Comparison of ENCODE assay signal across 23 cellular contexts in the genomic region with DNA sequence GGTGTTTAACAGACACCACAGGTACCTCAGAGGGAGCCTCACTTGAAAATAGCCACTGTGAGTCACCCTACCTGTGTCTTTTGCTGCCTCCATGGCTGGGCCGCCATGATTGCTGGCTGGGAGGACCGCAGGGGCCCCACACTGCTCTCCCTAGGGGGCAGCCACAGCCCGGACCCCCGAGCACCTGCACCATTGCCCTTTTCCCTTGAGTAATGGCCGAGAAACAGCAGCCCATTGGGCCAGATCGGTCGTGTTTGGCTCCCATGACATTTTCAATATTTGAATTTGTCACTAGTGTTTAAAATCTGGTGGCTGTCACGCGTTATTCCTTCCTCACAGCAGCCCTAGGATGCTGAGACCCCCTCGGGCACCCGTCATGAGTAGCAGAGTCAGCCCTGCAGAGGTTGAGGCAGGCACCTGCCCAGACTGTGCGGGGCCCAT. TPM values are rescaled to one million over a fixed set of nuclear protein-coding genes. Genes with fewer than 3 reads are reported as not detected.
DNase-seq lines count a peak whose midpoint lies in the region; ATAC-seq and TF ChIP-seq lines count a peak whose summit lies in the region.
"Had no signal": no experiment of that assay in that cellular context is flagged by ENCODE, and none has a peak within 500 bp of the region (broad histone marks: within the 10 kb centered on the region; RNA-seq: fewer than 3 reads in every experiment).

No MANE protein-coding gene starts in this region.

- intact Hi-C loops in left ventricle myocardium superior (cut with micrococcal nuclease) (no loop called here), Right ventricle myocardium superior (cut with DNase I) (no loop called here), spleen (cut with DNase I; ENCODE audit: low total_unique reads) (no loop called here), thyroid gland (cut with DNase I) (no loop called here)

- TF ChIP-seq CTCF in spleen (IDR thresholded peaks at IDR 0.05 in 8 of 11, conservative IDR thresholded peaks at IDR 0.05 in 3 of 11) (no peak), thyroid gland (IDR thresholded peaks at IDR 0.05) (no peak), RWPE1 (conservative IDR thresholded peaks at IDR 0.05; ENCODE audit: low read depth) (no peak)

- 85 to 92% (median 89%) methylated on average over 11 to 12 of the region's 12 CpGs for WGBS in spleen, 5 donors
- 83 to 84% methylated on average over 11 to 12 of the region's 12 CpGs for WGBS in thyroid gland, 2 donors

- H3K9me3 Mint-ChIP-seq in activated CD8-positive, alpha-beta memory T cell treated with anti-CD3 and anti-CD28 coated beads, Interleukin-2, amount 10 ng/mL, durations not matched to agents 7 days and 5 days (ENCODE audit: low read depth) = no peaks in the 10 kb centered on the region

- peaks cover 7 to 35% (median 16%) of the 10 kb centered on the region in 6 donors for H3K4me1 ChIP-seq in spleen
- peaks cover 0 to 8% of the 10 kb centered on the region in 2 donors for H3K4me1 ChIP-seq in thyroid gland
- H3K4me1 ChIP-seq: SJSA1 had no signal

- H3K9me3 ChIP-seq in spleen (no peaks in the 10 kb centered on the region), thyroid gland (no peaks in the 10 kb centered on the region)
- H3K9me3 ChIP-seq: SJSA1 had no signal

- H3K27ac Mint-ChIP-seq in activated CD8-positive, alpha-beta memory T cell treated with anti-CD3 and anti-CD28 coated beads, Interleukin-2, amount 10 ng/mL, durations not matched to agents 7 days and 5 days = no peak overlapping the region

- H3K27ac ChIP-seq in spleen = no peak overlapping the region
- H3K27ac ChIP-seq in thyroid gland = no peak overlapping the region
- H3K27ac ChIP-seq in RWPE1 = no peak overlapping the region
- H3K27ac ChIP-seq: HL-60, SJSA1 had no signal

- H3K27me3 Mint-ChIP-seq in activated CD8-positive, alpha-beta memory T cell treated with anti-CD3 and anti-CD28 coated beads, Interleukin-2, amount 10 ng/mL, durations not matched to agents 7 days and 5 days = no peaks in the 10 kb centered on the region

- H3K36me3 ChIP-seq in spleen (peaks cover 0 to 84% (median 40%) of the 10 kb centered on the region in 6 donors), thyroid gland (no peaks in the 10 kb centered on the region)
- H3K36me3 ChIP-seq: SJSA1 had no signal

- TF ChIP-seq POLR2A in spleen (IDR thresholded peaks at IDR 0.05) (no peak), thyroid gland (IDR thresholded peaks at IDR 0.05) (no peak)

- ATAC-seq in left ventricle myocardium superior = no peak
- ATAC-seq in Right ventricle myocardium superior (ENCODE audit: poor library complexity) = no peak
- no peak for ATAC-seq in activated CD8-positive, alpha-beta memory T cell treated with anti-CD3 and anti-CD28 coated beads, Interleukin-2, amount 10 ng/mL, durations not matched to agents 7 days and 5 days
- ATAC-seq in left lobe of liver = no peak

- H3K4me3 Mint-ChIP-seq in activated CD8-positive, alpha-beta memory T cell treated with anti-CD3 and anti-CD28 coated beads, Interleukin-2, amount 10 ng/mL, durations not matched to agents 7 days and 5 days = no peak overlapping the region

- peaks cover 19% of the 10 kb centered on the region for H3K4me1 Mint-ChIP-seq in activated CD8-positive, alpha-beta memory T cell treated with anti-CD3 and anti-CD28 coated beads, Interleukin-2, amount 10 ng/mL, durations not matched to agents 7 days and 5 days

- DNase-seq in left ventricle myocardium superior (peak; percentile 21), Right ventricle myocardium superior (no peak), left lobe of liver (ENCODE audit: low spot score) (peak; percentile 26), spleen (peak; percentile 65), HT-29 (ENCODE audit: low spot score) (no peak), thyroid gland (no peak), RWPE1 (ENCODE audit: low spot score) (no peak)
- DNase-seq in activated CD8-positive, alpha-beta memory T cell treated with anti-CD3 and anti-CD28 coated beads, Interleukin-2, amount 10 ng/mL, durations not matched to agents 7 days and 5 days = peak; percentile 21
- DNase-seq: DMS53; GDM1; KG1; NCI-H1105; NCI-H146; NCI-H2029; NCI-H226; NCI-H510A treated with DMSO at 0.1 percent for 48 hours; NCI-H774; NK-92 treated with Interleukin-12 subunit alpha and Interleukin-12 subunit beta, amount 100 ng/mL, for 24 hours had no signal

- H3K4me3 ChIP-seq in spleen (no peak overlapping the region), thyroid gland (replicated peaks in 1 of 3) (no peak overlapping the region)
- H3K4me3 ChIP-seq: SJSA1 had no signal

- CTCF ChIA-PET in activated CD8-positive, alpha-beta memory T cell treated with anti-CD3 and anti-CD28 coated beads, Interleukin-2, amount 10 ng/mL, durations not matched to agents 7 days and 5 days (lab: Charles Lee) = interaction anchor here (1.1 to 16.0 kb wide), 2 partner anchors 14 to 567 kb away, joined by 3 to 176 read pairs; no protein-coding TSS in a partner anchor
- CTCF ChIA-PET in RWPE1 (lab: Yijun Ruan, JAX) = interaction anchor here (1.8 kb wide), 1 partner anchor 9 kb away, joined by 8 read pairs; no protein-coding TSS in a partner anchor

- no peaks in the 10 kb centered on the region for H3K27me3 ChIP-seq in spleen (replicated peaks in 1 of 7)
- H3K27me3 ChIP-seq in thyroid gland = no peaks in the 10 kb centered on the region

- peaks cover 56% of the 10 kb centered on the region for H3K36me3 Mint-ChIP-seq in activated CD8-positive, alpha-beta memory T cell treated with anti-CD3 and anti-CD28 coated beads, Interleukin-2, amount 10 ng/mL, durations not matched to agents 7 days and 5 days

- POLR2A ChIA-PET in RWPE1 (lab: Yijun Ruan, JAX; ENCODE audit: low non-redundant PET) = no interaction called here

RNA-seq across cellular contexts. Expression of gene ZBP1, which starts 6.7 kb away (rescaled TPM):
- 0.15 TPM for total RNA-seq in left ventricle myocardium superior
- not detected for total RNA-seq in Right ventricle myocardium superior
- total RNA-seq in activated CD8-positive, alpha-beta memory T cell treated with anti-CD3 and anti-CD28 coated beads, Interleukin-2, amount 10 ng/mL, durations not matched to agents 7 days and 5 days = 10 to 100 TPM; 22.9 to 56.8 TPM
- total RNA-seq in left lobe of liver = 0.08 TPM
- total RNA-seq in spleen = 10 to 100 TPM; 11.7 to 28.4 (median 20.9) TPM
- 10 to 100 TPM in 1 of 3 donors, 1 to 10 TPM in 2; 8.6 to 11.2 (median 9.8) TPM for polyA plus RNA-seq in spleen
- 0.70 and 2.0 TPM in 2 replicates for total RNA-seq in HT-29 (2014; rRNA removed; shearing (Covaris generic))
- 1 to 10 TPM in 1 of 4 donors, under 1 TPM in 2, not detected in 1; 0.33 to 1.5 (median 0.34) TPM for total RNA-seq in thyroid gland
- total RNA-seq: A172, HT1080, SJSA1 had no signal
- polyA plus RNA-seq: AG04450 had no signal

RNA-seq across cellular contexts. Expression of gene PCK1, which starts 52.6 kb away (rescaled TPM):
- total RNA-seq in left ventricle myocardium superior (0.62 TPM), Right ventricle myocardium superior (2.3 TPM), left lobe of liver (1,004 TPM), spleen (under 1 TPM in 4 of 7 donors, not detected in 3; 0.17 to 0.67 (median 0.41) TPM), thyroid gland (1 to 10 TPM in 3 of 4 donors, under 1 TPM in 1; 0.56 to 3.4 (median 2.2) TPM)
- total RNA-seq in activated CD8-positive, alpha-beta memory T cell treated with anti-CD3 and anti-CD28 coated beads, Interleukin-2, amount 10 ng/mL, durations not matched to agents 7 days and 5 days = not detected
- under 1 TPM; 0.04 to 0.13 (median 0.05) TPM for polyA plus RNA-seq in spleen
- total RNA-seq in HT-29 (2014; rRNA removed; shearing (Covaris generic)) = 0.94 and 1.9 TPM in 2 replicates
- total RNA-seq: A172, HT1080, SJSA1 had no signal
- polyA plus RNA-seq: AG04450 had no signal

Comparison
In these comparisons a context has a peak if more than half of its experiments do, and no peak if none do; other contexts are left out.
1. DNase-seq: peak in left ventricle myocardium superior (single experiment), activated CD8-positive, alpha-beta memory T cell treated with anti-CD3 and anti-CD28 coated beads, Interleukin-2, amount 10 ng/mL, durations not matched to agents 7 days and 5 days (single experiment), left lobe of liver (single experiment) and spleen (single experiment); none in Right ventricle myocardium superior (single experiment), HT-29 (single experiment), thyroid gland (0 of 2) and RWPE1 (single experiment).
2. RNA of gene PCK1, which starts 52.6 kb away (total RNA-seq): 1,004 TPM in left lobe of liver (single experiment); 0.56 to 3.4 TPM in thyroid gland, 2.3 TPM in Right ventricle myocardium superior (single experiment), 0.94 to 1.9 TPM in HT-29, 0.62 TPM in left ventricle myocardium superior (single experiment), 0.17 to 0.67 TPM in spleen and not detected in activated CD8-positive, alpha-beta memory T cell treated with anti-CD3 and anti-CD28 coated beads, Interleukin-2, amount 10 ng/mL, durations not matched to agents 7 days and 5 days; every median in the first group is over 100 times any median in the second.